8 cellular contexts compared by ENCODE assay signal in genomic region chr3:8629151-8630021, GRCh38.
DNase-seq lines count a peak whose midpoint lies in the region; ATAC-seq and TF ChIP-seq lines count a peak whose summit lies in the region.

No MANE protein-coding gene starts in this region.

- TF ChIP-seq EP300 in Ishikawa (IDR thresholded peaks at IDR 0.05; ENCODE audit: borderline replicate concordance) = peak; percentile 99

- DNase-seq in AG08395 (ENCODE audit: low spot score) (peak; percentile 95), inferior parietal cortex (ENCODE audit: extremely low spot score) (peak; percentile 14), substantia nigra (lab: John Stamatoyannopoulos, UW) (no peak)
- peak; percentile 39 to 51 for DNase-seq in activated T-cell treated with anti-CD3 and anti-CD28 coated beads, Interleukin-2, amount 50 U/mL, for 48 hours
- peak; percentile 34 for DNase-seq in stimulated activated CD8-positive, alpha-beta memory T cell treated with anti-CD3 and anti-CD28 coated beads, Interleukin-15, amount 100 ng/mL, for 24 hours (ENCODE audit: low read depth)

- ATAC-seq in GM19324 (IDR thresholded peaks at IDR 0.05; ENCODE audit: low FRiP score, unreplicated experiment) (peak; percentile 45), HG03354 (IDR thresholded peaks at IDR 0.05; ENCODE audit: poor library complexity, severe bottlenecking, unreplicated experiment) (no peak)

- peak; percentile 6; the same call in 1 of the 2 replicates for TF ChIP-seq RAD21 in Ishikawa (IDR thresholded peaks at IDR 0.05; ENCODE audit: low read depth)

- no peak overlapping the region for H3K27ac ChIP-seq in substantia nigra (ENCODE audit: low read depth, low read length, poor library complexity, severe bottlenecking)

TF ChIP-seq in Ishikawa, 13 proteins besides CTCF, POLR2A, EP300 and RAD21:
- peak; percentile 96 for TF ChIP-seq FOXM1 (IDR thresholded peaks at IDR 0.05; ENCODE audit: borderline replicate concordance, low read depth)
- no peak for TF ChIP-seq TAF1 (IDR thresholded peaks at IDR 0.05; ENCODE audit: low read depth)
- peak; percentile 73 for TF ChIP-seq MAX (IDR thresholded peaks at IDR 0.05)
- 0 out of 2 replicates have a peak, but pooled peaks have one; percentile 17 for TF ChIP-seq CREB1 (IDR thresholded peaks at IDR 0.05; ENCODE audit: low read depth)
- TF ChIP-seq CEBPB (IDR thresholded peaks at IDR 0.05) = peak; percentile 64; the same call in 1 of the 2 replicates
- no peak; the same call in 1 of the 2 replicates for TF ChIP-seq YY1 (IDR thresholded peaks at IDR 0.05; ENCODE audit: low read depth)
- TF ChIP-seq, protein P1, sequence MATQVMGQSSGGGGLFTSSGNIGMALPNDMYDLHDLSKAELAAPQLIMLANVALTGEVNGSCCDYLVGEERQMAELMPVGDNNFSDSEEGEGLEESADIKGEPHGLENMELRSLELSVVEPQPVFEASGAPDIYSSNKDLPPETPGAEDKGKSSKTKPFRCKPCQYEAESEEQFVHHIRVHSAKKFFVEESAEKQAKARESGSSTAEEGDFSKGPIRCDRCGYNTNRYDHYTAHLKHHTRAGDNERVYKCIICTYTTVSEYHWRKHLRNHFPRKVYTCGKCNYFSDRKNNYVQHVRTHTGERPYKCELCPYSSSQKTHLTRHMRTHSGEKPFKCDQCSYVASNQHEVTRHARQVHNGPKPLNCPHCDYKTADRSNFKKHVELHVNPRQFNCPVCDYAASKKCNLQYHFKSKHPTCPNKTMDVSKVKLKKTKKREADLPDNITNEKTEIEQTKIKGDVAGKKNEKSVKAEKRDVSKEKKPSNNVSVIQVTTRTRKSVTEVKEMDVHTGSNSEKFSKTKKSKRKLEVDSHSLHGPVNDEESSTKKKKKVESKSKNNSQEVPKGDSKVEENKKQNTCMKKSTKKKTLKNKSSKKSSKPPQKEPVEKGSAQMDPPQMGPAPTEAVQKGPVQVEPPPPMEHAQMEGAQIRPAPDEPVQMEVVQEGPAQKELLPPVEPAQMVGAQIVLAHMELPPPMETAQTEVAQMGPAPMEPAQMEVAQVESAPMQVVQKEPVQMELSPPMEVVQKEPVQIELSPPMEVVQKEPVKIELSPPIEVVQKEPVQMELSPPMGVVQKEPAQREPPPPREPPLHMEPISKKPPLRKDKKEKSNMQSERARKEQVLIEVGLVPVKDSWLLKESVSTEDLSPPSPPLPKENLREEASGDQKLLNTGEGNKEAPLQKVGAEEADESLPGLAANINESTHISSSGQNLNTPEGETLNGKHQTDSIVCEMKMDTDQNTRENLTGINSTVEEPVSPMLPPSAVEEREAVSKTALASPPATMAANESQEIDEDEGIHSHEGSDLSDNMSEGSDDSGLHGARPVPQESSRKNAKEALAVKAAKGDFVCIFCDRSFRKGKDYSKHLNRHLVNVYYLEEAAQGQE (IDR thresholded peaks at IDR 0.05; ENCODE audit: low read depth) = no peak
- TF ChIP-seq, protein P2, sequence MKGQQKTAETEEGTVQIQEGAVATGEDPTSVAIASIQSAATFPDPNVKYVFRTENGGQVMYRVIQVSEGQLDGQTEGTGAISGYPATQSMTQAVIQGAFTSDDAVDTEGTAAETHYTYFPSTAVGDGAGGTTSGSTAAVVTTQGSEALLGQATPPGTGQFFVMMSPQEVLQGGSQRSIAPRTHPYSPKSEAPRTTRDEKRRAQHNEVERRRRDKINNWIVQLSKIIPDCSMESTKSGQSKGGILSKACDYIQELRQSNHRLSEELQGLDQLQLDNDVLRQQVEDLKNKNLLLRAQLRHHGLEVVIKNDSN (IDR thresholded peaks at IDR 0.05) = peak; percentile 39; the same call in 1 of the 2 replicates
- no peak for TF ChIP-seq ZBTB7A (IDR thresholded peaks at IDR 0.05; ENCODE audit: low read depth)
- TF ChIP-seq EGR1 (IDR thresholded peaks at IDR 0.05) = peak; percentile 98
- TF ChIP-seq TEAD4 (IDR thresholded peaks at IDR 0.05) = peak; percentile 99
- peak; percentile 89 for TF ChIP-seq NFIC (IDR thresholded peaks at IDR 0.05)
- peak; percentile 98 for TF ChIP-seq TCF12 (IDR thresholded peaks at IDR 0.05; ENCODE audit: low read depth)

Comparison
In these comparisons a context has a peak if more than half of its experiments do, and no peak if none do; other contexts are left out.
1. DNase-seq: peak in AG08395 (single experiment), activated T-cell treated with anti-CD3 and anti-CD28 coated beads, Interleukin-2, amount 50 U/mL, for 48 hours (2 of 2), inferior parietal cortex (single experiment) and stimulated activated CD8-positive, alpha-beta memory T cell treated with anti-CD3 and anti-CD28 coated beads, Interleukin-15, amount 100 ng/mL, for 24 hours (single experiment); none in substantia nigra (0 of 49).